11 cellular contexts compared by ENCODE assay signal in genomic region chr3:112643621-112644236, GRCh38. TPM values are rescaled to one million over a fixed set of nuclear protein-coding genes. Genes with fewer than 3 reads are reported as not detected.
DNase-seq lines count a peak whose midpoint lies in the region; ATAC-seq and TF ChIP-seq lines count a peak whose summit lies in the region.
"Had no signal": no experiment of that assay in that cellular context is flagged by ENCODE, and none has a peak within 500 bp of the region (broad histone marks: within the 10 kb centered on the region; RNA-seq: fewer than 3 reads in every experiment).

No MANE protein-coding gene starts in this region.

- CTCF ChIA-PET in activated CD8-positive, alpha-beta T cell treated with anti-CD3 and anti-CD28 coated beads for 36 hours (lab: Charles Lee) = interaction anchor here (0.6 to 5.2 kb wide), 45 partner anchors 9 to 645 kb away, joined by 3 to 77 read pairs (median 5); partner anchors contain the start of genes CD200R1 and CD200R1L

- H3K4me3 Mint-ChIP-seq in activated T-cell treated with anti-CD3 and anti-CD28 coated beads, Interleukin-2, amount 50 U/mL, for 24 hours = peak overlapping the region; percentile 63
- H3K4me3 Mint-ChIP-seq in activated CD8-positive, alpha-beta T cell treated with anti-CD3 and anti-CD28 coated beads for 36 hours = peak overlapping the region; percentile 38
- peak overlapping the region; percentile 75 to 89 (median 82) for H3K4me3 Mint-ChIP-seq in immature natural killer cell

- H3K27ac Mint-ChIP-seq in activated T-cell treated with anti-CD3 and anti-CD28 coated beads, Interleukin-2, amount 50 U/mL, for 24 hours = no peak overlapping the region
- no peak overlapping the region for H3K27ac Mint-ChIP-seq in activated CD8-positive, alpha-beta T cell treated with anti-CD3 and anti-CD28 coated beads for 36 hours
- H3K27ac Mint-ChIP-seq in immature natural killer cell = peak overlapping the region; percentile 18 to 87 (median 69)

- peak overlapping the region; percentile 47 for H3K27ac ChIP-seq in suprapubic skin

- WGBS in suprapubic skin = 52% methylated on average over 3 of the region's 3 CpGs

- no peak for DNase-seq in activated T-cell treated with anti-CD3 and anti-CD28 coated beads, Interleukin-2, amount 50 U/mL, for 24 hours
- DNase-seq in activated T-cell treated with anti-CD3 and anti-CD28 coated beads, Interleukin-2, amount 50 U/mL, for 1 hour = no peak
- DNase-seq in activated CD8-positive, alpha-beta T cell treated with anti-CD3 and anti-CD28 coated beads for 36 hours = peak; percentile 14
- DNase-seq in immature natural killer cell = peak; percentile 7 to 35 (median 31)
- DNase-seq in suprapubic skin (ENCODE audit: low spot score in 2 of 2) = no peak
- no peak for DNase-seq in DMS79 treated with DMSO at 0.1 percent for 48 hours (lab: John Stamatoyannopoulos, UW)
- DNase-seq in kidney glomerular epithelial cell (lab: John Stamatoyannopoulos, UW) = no peak
- DNase-seq in EL = no peak
- DNase-seq: activated gamma-delta T cell, cerebellar nuclear complex had no signal

- POLR2A ChIA-PET in activated CD8-positive, alpha-beta T cell treated with anti-CD3 and anti-CD28 coated beads for 36 hours (lab: Charles Lee) = no interaction called here

- intact Hi-C loops in activated CD8-positive, alpha-beta T cell treated with anti-CD3 and anti-CD28 coated beads for 36 hours (cut with micrococcal nuclease) = loop anchor here (1.0 to 10.0 kb wide), 3 partner anchors 89 to 336 kb away; no protein-coding TSS in a partner anchor

- H3K4me1 Mint-ChIP-seq in activated T-cell treated with anti-CD3 and anti-CD28 coated beads, Interleukin-2, amount 50 U/mL, for 24 hours (ENCODE audit: low read depth) = peaks cover 21% of the 10 kb centered on the region
- H3K4me1 Mint-ChIP-seq in activated CD8-positive, alpha-beta T cell treated with anti-CD3 and anti-CD28 coated beads for 36 hours (ENCODE audit: low read depth) = peaks cover 19% of the 10 kb centered on the region
- H3K4me1 Mint-ChIP-seq in immature natural killer cell = peaks cover 23 to 38% of the 10 kb centered on the region in 2 donors

- no peak for TF ChIP-seq EP300 in suprapubic skin (IDR thresholded peaks at IDR 0.05)

- H3K9me3 Mint-ChIP-seq in activated T-cell treated with anti-CD3 and anti-CD28 coated beads, Interleukin-2, amount 50 U/mL, for 24 hours = no peaks in the 10 kb centered on the region
- H3K9me3 Mint-ChIP-seq in activated CD8-positive, alpha-beta T cell treated with anti-CD3 and anti-CD28 coated beads for 36 hours = no peaks in the 10 kb centered on the region
- H3K9me3 Mint-ChIP-seq in immature natural killer cell = no peaks in the 10 kb centered on the region

- peak; percentile 59 for ATAC-seq in activated CD8-positive, alpha-beta T cell treated with anti-CD3 and anti-CD28 coated beads for 36 hours

- peaks cover 11% of the 10 kb centered on the region for H3K27me3 Mint-ChIP-seq in activated T-cell treated with anti-CD3 and anti-CD28 coated beads, Interleukin-2, amount 50 U/mL, for 24 hours
- H3K27me3 Mint-ChIP-seq in activated CD8-positive, alpha-beta T cell treated with anti-CD3 and anti-CD28 coated beads for 36 hours = peaks cover 17% of the 10 kb centered on the region
- H3K27me3 Mint-ChIP-seq in immature natural killer cell (ENCODE audit: low read depth in 3 of 3) = peaks cover 2 to 10% (median 3%) of the 10 kb centered on the region in 3 donors

- peaks cover 29% of the 10 kb centered on the region for H3K4me1 ChIP-seq in suprapubic skin

- no peaks in the 10 kb centered on the region for H3K27me3 ChIP-seq in suprapubic skin
- H3K27me3 ChIP-seq: tibial nerve had no signal

- no peaks in the 10 kb centered on the region for H3K36me3 Mint-ChIP-seq in activated T-cell treated with anti-CD3 and anti-CD28 coated beads, Interleukin-2, amount 50 U/mL, for 24 hours (ENCODE audit: low read depth)
- no peaks in the 10 kb centered on the region for H3K36me3 Mint-ChIP-seq in activated CD8-positive, alpha-beta T cell treated with anti-CD3 and anti-CD28 coated beads for 36 hours (ENCODE audit: low read depth)
- no peaks in the 10 kb centered on the region for H3K36me3 Mint-ChIP-seq in immature natural killer cell

- no peak overlapping the region for H3K4me3 ChIP-seq in suprapubic skin

- no peak for TF ChIP-seq CTCF in activated CD8-positive, alpha-beta T cell treated with anti-CD3 and anti-CD28 coated beads for 36 hours (IDR thresholded peaks at IDR 0.05)
- no peak for TF ChIP-seq CTCF in suprapubic skin (IDR thresholded peaks at IDR 0.05)

- no peaks in the 10 kb centered on the region for H3K36me3 ChIP-seq in suprapubic skin
- H3K36me3 ChIP-seq: tibial nerve had no signal

- TF ChIP-seq POLR2A in suprapubic skin (IDR thresholded peaks at IDR 0.05) = no peak

- H3K9me3 ChIP-seq in suprapubic skin = no peaks in the 10 kb centered on the region
- H3K9me3 ChIP-seq: tibial nerve had no signal

RNA-seq across cellular contexts. Expression of gene CCDC80, which starts 2.8 kb away (rescaled TPM):
- not detected for total RNA-seq in activated CD8-positive, alpha-beta T cell treated with anti-CD3 and anti-CD28 coated beads for 36 hours
- polyA plus RNA-seq in immature natural killer cell = under 1 TPM in 1 of 3 donors, not detected in 2; 0.20 TPM
- total RNA-seq in suprapubic skin = 10 to 100 TPM in 3 of 4 donors, 1 to 10 TPM in 1; 8.0 to 32.2 (median 17.1) TPM

Comparison
In these comparisons a context has a peak if more than half of its experiments do, and no peak if none do; other contexts are left out.
1. DNase-seq: peak in activated CD8-positive, alpha-beta T cell treated with anti-CD3 and anti-CD28 coated beads for 36 hours (single experiment) and immature natural killer cell (3 of 3); none in activated T-cell treated with anti-CD3 and anti-CD28 coated beads, Interleukin-2, amount 50 U/mL, for 24 hours (single experiment), activated T-cell treated with anti-CD3 and anti-CD28 coated beads, Interleukin-2, amount 50 U/mL, for 1 hour (single experiment), suprapubic skin (0 of 2), DMS79 treated with DMSO at 0.1 percent for 48 hours (single experiment), kidney glomerular epithelial cell (single experiment) and EL (single experiment).
2. H3K27ac Mint-ChIP-seq: peak in immature natural killer cell (6 of 6); none in activated T-cell treated with anti-CD3 and anti-CD28 coated beads, Interleukin-2, amount 50 U/mL, for 24 hours (single experiment) and activated CD8-positive, alpha-beta T cell treated with anti-CD3 and anti-CD28 coated beads for 36 hours (single experiment).
3. RNA of gene CCDC80, which starts 2.8 kb away (total RNA-seq): 8.0 to 32.2 TPM in suprapubic skin; not detected in activated CD8-positive, alpha-beta T cell treated with anti-CD3 and anti-CD28 coated beads for 36 hours; every median in the first group is over 4 times any median in the second.
4. Peak in every context shown above with its lines, with median percentiles within 50 percentile points of each other: H3K4me3 Mint-ChIP-seq.